In the genomic region with DNA sequence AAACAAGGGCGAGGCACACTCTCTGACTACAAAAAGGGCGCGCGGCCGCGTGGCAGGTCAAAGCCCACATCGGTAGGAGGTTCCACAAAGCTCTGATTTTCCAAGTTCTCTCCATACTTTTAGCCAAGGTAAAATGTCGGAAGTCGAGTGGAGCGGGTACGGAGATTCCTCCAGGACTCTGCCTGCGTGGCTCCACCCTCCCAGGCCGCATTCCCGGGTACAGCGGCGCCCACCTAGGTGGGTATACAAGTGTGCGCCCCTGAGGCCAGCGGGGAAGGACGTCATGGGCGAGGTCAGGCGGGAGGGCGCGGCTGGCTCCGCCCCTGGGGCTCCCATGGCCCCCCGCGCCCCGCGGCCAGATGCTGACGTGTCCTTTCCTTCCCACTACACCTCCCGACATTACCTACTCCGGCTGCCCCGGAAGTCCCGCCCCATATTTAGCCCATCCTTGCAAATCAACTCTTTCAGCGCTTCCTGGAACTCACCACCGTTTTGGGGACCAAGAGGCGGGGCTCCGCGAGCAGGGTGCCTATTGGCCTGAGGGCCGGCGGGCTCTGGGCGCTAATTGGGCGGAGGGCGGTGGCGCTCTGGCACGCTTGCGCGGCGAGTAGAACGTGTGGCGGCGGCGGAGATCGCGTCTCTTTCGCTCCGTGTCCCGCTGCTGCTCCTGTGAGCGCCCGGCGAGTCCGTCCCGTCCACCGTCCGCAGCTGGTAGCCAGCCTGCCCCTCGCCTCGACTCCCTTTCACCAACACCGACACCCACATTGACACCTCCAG, we compare ENCODE assay signal across 1 cellular context.
TF ChIP-seq lines count a peak whose summit lies in the region.

A gene (plus strand): TSS at position 639 of the 777 bp plus-strand sequence. CDS start 180 bp downstream, outside the sequence.

TF ChIP-seq in HEK293, 187 proteins besides CTCF, POLR2A, EP300 and RAD21 (continued from another document and continues in another):
- TF ChIP-seq, protein P1, sequence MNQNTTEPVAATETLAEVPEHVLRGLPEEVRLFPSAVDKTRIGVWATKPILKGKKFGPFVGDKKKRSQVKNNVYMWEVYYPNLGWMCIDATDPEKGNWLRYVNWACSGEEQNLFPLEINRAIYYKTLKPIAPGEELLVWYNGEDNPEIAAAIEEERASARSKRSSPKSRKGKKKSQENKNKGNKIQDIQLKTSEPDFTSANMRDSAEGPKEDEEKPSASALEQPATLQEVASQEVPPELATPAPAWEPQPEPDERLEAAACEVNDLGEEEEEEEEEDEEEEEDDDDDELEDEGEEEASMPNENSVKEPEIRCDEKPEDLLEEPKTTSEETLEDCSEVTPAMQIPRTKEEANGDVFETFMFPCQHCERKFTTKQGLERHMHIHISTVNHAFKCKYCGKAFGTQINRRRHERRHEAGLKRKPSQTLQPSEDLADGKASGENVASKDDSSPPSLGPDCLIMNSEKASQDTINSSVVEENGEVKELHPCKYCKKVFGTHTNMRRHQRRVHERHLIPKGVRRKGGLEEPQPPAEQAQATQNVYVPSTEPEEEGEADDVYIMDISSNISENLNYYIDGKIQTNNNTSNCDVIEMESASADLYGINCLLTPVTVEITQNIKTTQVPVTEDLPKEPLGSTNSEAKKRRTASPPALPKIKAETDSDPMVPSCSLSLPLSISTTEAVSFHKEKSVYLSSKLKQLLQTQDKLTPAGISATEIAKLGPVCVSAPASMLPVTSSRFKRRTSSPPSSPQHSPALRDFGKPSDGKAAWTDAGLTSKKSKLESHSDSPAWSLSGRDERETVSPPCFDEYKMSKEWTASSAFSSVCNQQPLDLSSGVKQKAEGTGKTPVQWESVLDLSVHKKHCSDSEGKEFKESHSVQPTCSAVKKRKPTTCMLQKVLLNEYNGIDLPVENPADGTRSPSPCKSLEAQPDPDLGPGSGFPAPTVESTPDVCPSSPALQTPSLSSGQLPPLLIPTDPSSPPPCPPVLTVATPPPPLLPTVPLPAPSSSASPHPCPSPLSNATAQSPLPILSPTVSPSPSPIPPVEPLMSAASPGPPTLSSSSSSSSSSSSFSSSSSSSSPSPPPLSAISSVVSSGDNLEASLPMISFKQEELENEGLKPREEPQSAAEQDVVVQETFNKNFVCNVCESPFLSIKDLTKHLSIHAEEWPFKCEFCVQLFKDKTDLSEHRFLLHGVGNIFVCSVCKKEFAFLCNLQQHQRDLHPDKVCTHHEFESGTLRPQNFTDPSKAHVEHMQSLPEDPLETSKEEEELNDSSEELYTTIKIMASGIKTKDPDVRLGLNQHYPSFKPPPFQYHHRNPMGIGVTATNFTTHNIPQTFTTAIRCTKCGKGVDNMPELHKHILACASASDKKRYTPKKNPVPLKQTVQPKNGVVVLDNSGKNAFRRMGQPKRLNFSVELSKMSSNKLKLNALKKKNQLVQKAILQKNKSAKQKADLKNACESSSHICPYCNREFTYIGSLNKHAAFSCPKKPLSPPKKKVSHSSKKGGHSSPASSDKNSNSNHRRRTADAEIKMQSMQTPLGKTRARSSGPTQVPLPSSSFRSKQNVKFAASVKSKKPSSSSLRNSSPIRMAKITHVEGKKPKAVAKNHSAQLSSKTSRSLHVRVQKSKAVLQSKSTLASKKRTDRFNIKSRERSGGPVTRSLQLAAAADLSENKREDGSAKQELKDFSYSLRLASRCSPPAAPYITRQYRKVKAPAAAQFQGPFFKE (tag by site-specific recombination; IDR thresholded peaks at IDR 0.05; ENCODE audit: borderline replicate concordance): no peak
- peak; percentile 60; the same call in 1 of the 2 replicates for TF ChIP-seq BCL11B (tag by site-specific recombination; IDR thresholded peaks at IDR 0.05; ENCODE audit: low read depth)
- TF ChIP-seq ZNF791 (tag by site-specific recombination; IDR thresholded peaks at IDR 0.05): no peak
- TF ChIP-seq ZNF37A (tag by site-specific recombination; IDR thresholded peaks at IDR 0.05): no peak
- TF ChIP-seq, protein P2, sequence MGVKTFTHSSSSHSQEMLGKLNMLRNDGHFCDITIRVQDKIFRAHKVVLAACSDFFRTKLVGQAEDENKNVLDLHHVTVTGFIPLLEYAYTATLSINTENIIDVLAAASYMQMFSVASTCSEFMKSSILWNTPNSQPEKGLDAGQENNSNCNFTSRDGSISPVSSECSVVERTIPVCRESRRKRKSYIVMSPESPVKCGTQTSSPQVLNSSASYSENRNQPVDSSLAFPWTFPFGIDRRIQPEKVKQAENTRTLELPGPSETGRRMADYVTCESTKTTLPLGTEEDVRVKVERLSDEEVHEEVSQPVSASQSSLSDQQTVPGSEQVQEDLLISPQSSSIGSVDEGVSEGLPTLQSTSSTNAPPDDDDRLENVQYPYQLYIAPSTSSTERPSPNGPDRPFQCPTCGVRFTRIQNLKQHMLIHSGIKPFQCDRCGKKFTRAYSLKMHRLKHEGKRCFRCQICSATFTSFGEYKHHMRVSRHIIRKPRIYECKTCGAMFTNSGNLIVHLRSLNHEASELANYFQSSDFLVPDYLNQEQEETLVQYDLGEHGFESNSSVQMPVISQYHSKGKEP (tag by site-specific recombination; IDR thresholded peaks at IDR 0.05): no peak
- TF ChIP-seq, protein P3, sequence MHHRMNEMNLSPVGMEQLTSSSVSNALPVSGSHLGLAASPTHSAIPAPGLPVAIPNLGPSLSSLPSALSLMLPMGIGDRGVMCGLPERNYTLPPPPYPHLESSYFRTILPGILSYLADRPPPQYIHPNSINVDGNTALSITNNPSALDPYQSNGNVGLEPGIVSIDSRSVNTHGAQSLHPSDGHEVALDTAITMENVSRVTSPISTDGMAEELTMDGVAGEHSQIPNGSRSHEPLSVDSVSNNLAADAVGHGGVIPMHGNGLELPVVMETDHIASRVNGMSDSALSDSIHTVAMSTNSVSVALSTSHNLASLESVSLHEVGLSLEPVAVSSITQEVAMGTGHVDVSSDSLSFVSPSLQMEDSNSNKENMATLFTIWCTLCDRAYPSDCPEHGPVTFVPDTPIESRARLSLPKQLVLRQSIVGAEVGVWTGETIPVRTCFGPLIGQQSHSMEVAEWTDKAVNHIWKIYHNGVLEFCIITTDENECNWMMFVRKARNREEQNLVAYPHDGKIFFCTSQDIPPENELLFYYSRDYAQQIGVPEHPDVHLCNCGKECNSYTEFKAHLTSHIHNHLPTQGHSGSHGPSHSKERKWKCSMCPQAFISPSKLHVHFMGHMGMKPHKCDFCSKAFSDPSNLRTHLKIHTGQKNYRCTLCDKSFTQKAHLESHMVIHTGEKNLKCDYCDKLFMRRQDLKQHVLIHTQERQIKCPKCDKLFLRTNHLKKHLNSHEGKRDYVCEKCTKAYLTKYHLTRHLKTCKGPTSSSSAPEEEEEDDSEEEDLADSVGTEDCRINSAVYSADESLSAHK (tag by site-specific recombination; IDR thresholded peaks at IDR 0.05): no peak
- TF ChIP-seq ZNF223 (tag by site-specific recombination; IDR thresholded peaks at IDR 0.05): no peak
- no peak for TF ChIP-seq GLI4 (tag by site-specific recombination; IDR thresholded peaks at IDR 0.05)
- no peak for TF ChIP-seq ZNF555 (tag by site-specific recombination; conservative IDR thresholded peaks at IDR 0.05)
- TF ChIP-seq, protein P4, sequence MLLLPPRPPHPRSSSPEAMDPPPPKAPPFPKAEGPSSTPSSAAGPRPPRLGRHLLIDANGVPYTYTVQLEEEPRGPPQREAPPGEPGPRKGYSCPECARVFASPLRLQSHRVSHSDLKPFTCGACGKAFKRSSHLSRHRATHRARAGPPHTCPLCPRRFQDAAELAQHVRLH (tag by site-specific recombination; IDR thresholded peaks at IDR 0.05): peak; percentile 9; the same call in 1 of the 2 replicates
- TF ChIP-seq ZNF747 (tag by site-specific recombination; IDR thresholded peaks at IDR 0.05): no peak
- TF ChIP-seq, protein P5, sequence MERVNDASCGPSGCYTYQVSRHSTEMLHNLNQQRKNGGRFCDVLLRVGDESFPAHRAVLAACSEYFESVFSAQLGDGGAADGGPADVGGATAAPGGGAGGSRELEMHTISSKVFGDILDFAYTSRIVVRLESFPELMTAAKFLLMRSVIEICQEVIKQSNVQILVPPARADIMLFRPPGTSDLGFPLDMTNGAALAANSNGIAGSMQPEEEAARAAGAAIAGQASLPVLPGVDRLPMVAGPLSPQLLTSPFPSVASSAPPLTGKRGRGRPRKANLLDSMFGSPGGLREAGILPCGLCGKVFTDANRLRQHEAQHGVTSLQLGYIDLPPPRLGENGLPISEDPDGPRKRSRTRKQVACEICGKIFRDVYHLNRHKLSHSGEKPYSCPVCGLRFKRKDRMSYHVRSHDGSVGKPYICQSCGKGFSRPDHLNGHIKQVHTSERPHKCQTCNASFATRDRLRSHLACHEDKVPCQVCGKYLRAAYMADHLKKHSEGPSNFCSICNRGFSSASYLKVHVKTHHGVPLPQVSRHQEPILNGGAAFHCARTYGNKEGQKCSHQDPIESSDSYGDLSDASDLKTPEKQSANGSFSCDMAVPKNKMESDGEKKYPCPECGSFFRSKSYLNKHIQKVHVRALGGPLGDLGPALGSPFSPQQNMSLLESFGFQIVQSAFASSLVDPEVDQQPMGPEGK (tag by site-specific recombination; IDR thresholded peaks at IDR 0.05): peak; percentile 99
- no peak for TF ChIP-seq ZNF211 (tag by site-specific recombination; IDR thresholded peaks at IDR 0.05; ENCODE audit: low read depth)
- no peak for TF ChIP-seq ZNF221 (tag by site-specific recombination; IDR thresholded peaks at IDR 0.05; ENCODE audit: borderline replicate concordance)
- no peak for TF ChIP-seq ZNF426 (tag by site-specific recombination; IDR thresholded peaks at IDR 0.05)
- no peak for TF ChIP-seq ZNF785 (tag by site-specific recombination; IDR thresholded peaks at IDR 0.05)
- TF ChIP-seq, protein P6, sequence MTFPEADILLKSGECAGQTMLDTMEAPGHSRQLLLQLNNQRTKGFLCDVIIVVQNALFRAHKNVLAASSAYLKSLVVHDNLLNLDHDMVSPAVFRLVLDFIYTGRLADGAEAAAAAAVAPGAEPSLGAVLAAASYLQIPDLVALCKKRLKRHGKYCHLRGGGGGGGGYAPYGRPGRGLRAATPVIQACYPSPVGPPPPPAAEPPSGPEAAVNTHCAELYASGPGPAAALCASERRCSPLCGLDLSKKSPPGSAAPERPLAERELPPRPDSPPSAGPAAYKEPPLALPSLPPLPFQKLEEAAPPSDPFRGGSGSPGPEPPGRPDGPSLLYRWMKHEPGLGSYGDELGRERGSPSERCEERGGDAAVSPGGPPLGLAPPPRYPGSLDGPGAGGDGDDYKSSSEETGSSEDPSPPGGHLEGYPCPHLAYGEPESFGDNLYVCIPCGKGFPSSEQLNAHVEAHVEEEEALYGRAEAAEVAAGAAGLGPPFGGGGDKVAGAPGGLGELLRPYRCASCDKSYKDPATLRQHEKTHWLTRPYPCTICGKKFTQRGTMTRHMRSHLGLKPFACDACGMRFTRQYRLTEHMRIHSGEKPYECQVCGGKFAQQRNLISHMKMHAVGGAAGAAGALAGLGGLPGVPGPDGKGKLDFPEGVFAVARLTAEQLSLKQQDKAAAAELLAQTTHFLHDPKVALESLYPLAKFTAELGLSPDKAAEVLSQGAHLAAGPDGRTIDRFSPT (tag by site-specific recombination; IDR thresholded peaks at IDR 0.05): peak; percentile 99
- TF ChIP-seq ZNF114 (tag by site-specific recombination; IDR thresholded peaks at IDR 0.05): no peak
- TF ChIP-seq ZNF433 (tag by site-specific recombination; IDR thresholded peaks at IDR 0.05; ENCODE audit: low read depth): no peak
- no peak for TF ChIP-seq TRIM28 (IDR thresholded peaks at IDR 0.05; ENCODE audit: borderline replicate concordance, low read length)
- no peak for TF ChIP-seq ZNF560 (tag by site-specific recombination; IDR thresholded peaks at IDR 0.05; ENCODE audit: borderline replicate concordance)
- TF ChIP-seq ZSCAN23 (tag by site-specific recombination; IDR thresholded peaks at IDR 0.05): peak; percentile 61; the same call in 1 of the 2 replicates
- TF ChIP-seq ZNF792 (tag by site-specific recombination; IDR thresholded peaks at IDR 0.05): 0 out of 2 replicates have a peak, but pooled peaks have one; percentile 17
- TF ChIP-seq ZNF530 (tag by site-specific recombination; IDR thresholded peaks at IDR 0.05; ENCODE audit: low read depth): no peak
- TF ChIP-seq ZNF701 (tag by site-specific recombination; IDR thresholded peaks at IDR 0.05): no peak; the same call in 1 of the 2 replicates
- TF ChIP-seq, protein P7, sequence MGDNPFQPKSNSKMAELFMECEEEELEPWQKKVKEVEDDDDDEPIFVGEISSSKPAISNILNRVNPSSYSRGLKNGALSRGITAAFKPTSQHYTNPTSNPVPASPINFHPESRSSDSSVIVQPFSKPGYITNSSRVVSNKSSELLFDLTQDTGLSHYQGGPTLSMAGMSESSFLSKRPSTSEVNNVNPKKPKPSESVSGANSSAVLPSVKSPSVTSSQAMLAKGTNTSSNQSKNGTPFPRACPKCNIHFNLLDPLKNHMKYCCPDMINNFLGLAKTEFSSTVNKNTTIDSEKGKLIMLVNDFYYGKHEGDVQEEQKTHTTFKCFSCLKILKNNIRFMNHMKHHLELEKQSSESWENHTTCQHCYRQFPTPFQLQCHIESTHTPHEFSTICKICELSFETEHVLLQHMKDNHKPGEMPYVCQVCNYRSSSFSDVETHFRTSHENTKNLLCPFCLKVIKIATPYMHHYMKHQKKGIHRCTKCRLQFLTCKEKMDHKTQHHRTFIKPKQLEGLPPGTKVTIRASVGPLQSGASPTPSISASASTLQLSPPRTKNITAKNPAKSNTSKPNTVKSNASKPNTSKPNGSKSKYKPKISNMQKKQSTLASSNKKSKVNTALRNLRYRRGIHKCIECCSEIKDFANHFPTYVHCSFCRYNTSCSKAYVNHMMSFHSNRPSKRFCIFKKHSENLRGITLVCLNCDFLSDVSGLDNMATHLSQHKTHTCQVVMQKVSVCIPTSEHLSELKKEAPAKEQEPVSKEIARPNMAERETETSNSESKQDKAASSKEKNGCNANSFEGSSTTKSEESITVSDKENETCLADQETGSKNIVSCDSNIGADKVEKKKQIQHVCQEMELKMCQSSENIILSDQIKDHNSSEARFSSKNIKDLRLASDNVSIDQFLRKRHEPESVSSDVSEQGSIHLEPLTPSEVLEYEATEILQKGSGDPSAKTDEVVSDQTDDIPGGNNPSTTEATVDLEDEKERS (tag by site-specific recombination; IDR thresholded peaks at IDR 0.05): no peak
- TF ChIP-seq, protein P8, sequence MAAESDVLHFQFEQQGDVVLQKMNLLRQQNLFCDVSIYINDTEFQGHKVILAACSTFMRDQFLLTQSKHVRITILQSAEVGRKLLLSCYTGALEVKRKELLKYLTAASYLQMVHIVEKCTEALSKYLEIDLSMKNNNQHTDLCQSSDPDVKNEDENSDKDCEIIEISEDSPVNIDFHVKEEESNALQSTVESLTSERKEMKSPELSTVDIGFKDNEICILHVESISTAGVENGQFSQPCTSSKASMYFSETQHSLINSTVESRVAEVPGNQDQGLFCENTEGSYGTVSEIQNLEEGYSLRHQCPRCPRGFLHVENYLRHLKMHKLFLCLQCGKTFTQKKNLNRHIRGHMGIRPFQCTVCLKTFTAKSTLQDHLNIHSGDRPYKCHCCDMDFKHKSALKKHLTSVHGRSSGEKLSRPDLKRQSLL (tag by site-specific recombination; IDR thresholded peaks at IDR 0.05): no peak
- no peak for TF ChIP-seq ZNF544 (tag by site-specific recombination; IDR thresholded peaks at IDR 0.05)
- TF ChIP-seq ZNF354C (tag by site-specific recombination; IDR thresholded peaks at IDR 0.05; ENCODE audit: borderline replicate concordance, low read depth): no peak
- TF ChIP-seq ZNF184 (tag by site-specific recombination; IDR thresholded peaks at IDR 0.05): no peak
- TF ChIP-seq ZNF394 (tag by site-specific recombination; IDR thresholded peaks at IDR 0.05; ENCODE audit: borderline replicate concordance): no peak; the same call in 1 of the 2 replicates
- no peak for TF ChIP-seq ZNF777 (tag by site-specific recombination; IDR thresholded peaks at IDR 0.05; ENCODE audit: borderline replicate concordance)
- peak; percentile 43; the same call in 1 of the 2 replicates for TF ChIP-seq ZNF24 (tag by site-specific recombination; IDR thresholded peaks at IDR 0.05)
- peak; percentile 94 for TF ChIP-seq KLF7 (tag by site-specific recombination; IDR thresholded peaks at IDR 0.05; ENCODE audit: borderline replicate concordance)
- TF ChIP-seq SCRT2 (tag by site-specific recombination; IDR thresholded peaks at IDR 0.05): no peak
- TF ChIP-seq ZNF274 (IDR thresholded peaks at IDR 0.05; ENCODE audit: low read length): no peak
- TF ChIP-seq ZNF274 (tag by site-specific recombination; IDR thresholded peaks at IDR 0.05; ENCODE audit: borderline replicate concordance): no peak
- no peak for TF ChIP-seq FEZF1 (tag by site-specific recombination; IDR thresholded peaks at IDR 0.05)
